Comparison of ENCODE assay signal across 8 cellular contexts in genomic region chr3:50350213-50350526, GRCh38. TPM values are rescaled to one million over a fixed set of nuclear protein-coding genes. Genes with fewer than 3 reads are reported as not detected.
DNase-seq lines count a peak whose midpoint lies in the region; ATAC-seq, FAIRE-seq and TF ChIP-seq lines count a peak whose summit lies in the region.

No MANE protein-coding gene starts in this region.

- H2AFZ ChIP-seq in DND-41 (ENCODE audit: low read depth, low read length), result peak overlapping the region; percentile 90

- peak overlapping the region; percentile 89 for H3K4me2 ChIP-seq in DND-41 (ENCODE audit: insufficient read depth, low read length)

- peak overlapping the region; percentile 61 for H3K9ac ChIP-seq in DND-41 (ENCODE audit: low read depth, low read length)

- FAIRE-seq in pancreas (lab: Jason Lieb, UNC), result no peak

- H3K79me2 ChIP-seq in DND-41 (ENCODE audit: insufficient read depth, low read length), result peaks cover 45% of the 10 kb centered on the region

- peaks cover 53% of the 10 kb centered on the region for H3K36me3 ChIP-seq in DND-41 (ENCODE audit: insufficient read depth, low read length)
- H3K36me3 ChIP-seq in Peyer's patch, result peaks cover 0 to 39% (median 0%) of the 10 kb centered on the region in 3 donors
- peaks cover 3 to 30% (median 7%) of the 10 kb centered on the region in 3 donors for H3K36me3 ChIP-seq in pancreas

- intact Hi-C loops in pancreas (cut with DNase I), result no loop called here

- H4K20me1 ChIP-seq in DND-41 (ENCODE audit: insufficient read depth, low read length), result peaks cover 24% of the 10 kb centered on the region

- no peak for TF ChIP-seq POLR2A in Peyer's patch (IDR thresholded peaks at IDR 0.05)

- H3K27me3 ChIP-seq in DND-41 (ENCODE audit: insufficient read depth, low read length, poor library complexity) (no peaks in the 10 kb centered on the region), Peyer's patch (no peaks in the 10 kb centered on the region), pancreas (no peaks in the 10 kb centered on the region)

- DNase-seq in DND-41, result no peak
- no peak for DNase-seq in Peyer's patch
- no peak for DNase-seq in epithelial cell of proximal tubule (ENCODE audit: low read depth)
- no peak for DNase-seq in pancreas
- DNase-seq in effector CD8-positive, alpha-beta T cell (lab: John Stamatoyannopoulos, UW), result no peak
- DNase-seq in GM19238 (ENCODE audit: insufficient read length, low spot score), result no peak
- DNase-seq in stimulated activated CD4-positive, alpha-beta T cell treated with anti-CD3 and anti-CD28 coated beads, Interleukin-1b, Interleukin-23, amount 100 ng/mL, for 48 hours, result no peak
- no peak for DNase-seq in NCI-H1105 treated with DMSO at 0.1 percent for 48 hours (lab: John Stamatoyannopoulos, UW)

- H3K4me1 ChIP-seq in DND-41 (ENCODE audit: insufficient read depth, low read length) (peaks cover 37% of the 10 kb centered on the region), Peyer's patch (peaks cover 6 to 41% (median 21%) of the 10 kb centered on the region in 4 donors), pancreas (peaks cover 0 to 32% (median 11%) of the 10 kb centered on the region in 3 donors)

- peak overlapping the region; percentile 93 for H3K27ac ChIP-seq in DND-41 (ENCODE audit: low read length)
- peak overlapping the region; percentile 91 to 95 (median 92) for H3K27ac ChIP-seq in Peyer's patch
- H3K27ac ChIP-seq in pancreas, result peak overlapping the region; percentile 82 to 94 (median 92)

- TF ChIP-seq CTCF in DND-41 (IDR thresholded peaks at IDR 0.05; ENCODE audit: borderline replicate concordance, extremely low read depth, low read length, poor library complexity, severe bottlenecking), result no peak
- TF ChIP-seq CTCF in Peyer's patch (IDR thresholded peaks at IDR 0.05), result no peak
- no peak for TF ChIP-seq CTCF in epithelial cell of proximal tubule (conservative IDR thresholded peaks at IDR 0.05; ENCODE audit: low read depth, low read length)
- no peak for TF ChIP-seq CTCF in pancreas (IDR thresholded peaks at IDR 0.05)

- ATAC-seq in DND-41 (ENCODE audit: insufficient read depth, low read depth) (no peak), pancreas (no peak)

- H3K4me3 ChIP-seq in DND-41 (ENCODE audit: low read depth in 1 of 2, low read length in 2 of 2) (peak overlapping the region; percentile 26 to 76), Peyer's patch (peak overlapping the region; percentile 71 to 74 (median 72)), epithelial cell of proximal tubule (ENCODE audit: low read depth, low read length) (peak overlapping the region; percentile 78), pancreas (peak overlapping the region; percentile 45 to 69 (median 56))

- WGBS in pancreas, 2 donors, result 4% methylated on average over 7 of the region's 7 CpGs

- no peaks in the 10 kb centered on the region for H3K9me3 ChIP-seq in DND-41 (ENCODE audit: insufficient read depth, low read length, severe bottlenecking)
- H3K9me3 ChIP-seq in Peyer's patch, result no peaks in the 10 kb centered on the region
- H3K9me3 ChIP-seq in pancreas, result no peaks in the 10 kb centered on the region

RNA-seq across cellular contexts. Expression of gene NPRL2, which starts 0.4 kb away (rescaled TPM):
- total RNA-seq in Peyer's patch, result 10 to 100 TPM; 19.1 to 45.4 (median 28.3) TPM
- total RNA-seq in epithelial cell of proximal tubule, result 24.6 and 27.3 TPM in 2 replicates
- 10 to 100 TPM; 17.1 to 29.2 (median 18.6) TPM for total RNA-seq in pancreas
- 10 to 100 TPM; 40.9 to 41.8 TPM for polyA plus RNA-seq in pancreas

RNA-seq across cellular contexts. Expression of gene CYB561D2, which starts 0.5 kb away (rescaled TPM):
- total RNA-seq in Peyer's patch (10 to 100 TPM; 22.3 to 69.5 (median 38.6) TPM), epithelial cell of proximal tubule (33.6 and 38.5 TPM in 2 replicates), pancreas (10 to 100 TPM in 4 of 6 donors, 1 to 10 TPM in 2; 8.6 to 14.2 (median 12.8) TPM)
- polyA plus RNA-seq in pancreas, result 10 to 100 TPM; 15.3 to 30.4 TPM

RNA-seq across cellular contexts. Expression of gene ZMYND10, which starts 4.6 kb away (rescaled TPM):
- total RNA-seq in Peyer's patch (under 1 TPM in 2 of 4 donors, not detected in 2; 0.27 to 0.38 TPM), epithelial cell of proximal tubule (0.92 and 3.1 TPM in 2 replicates), pancreas (1 to 10 TPM in 3 of 6 donors, under 1 TPM in 3; 0.35 to 1.3 (median 1.1) TPM)
- 1 to 10 TPM; 5.1 to 8.3 TPM for polyA plus RNA-seq in pancreas

RNA-seq across cellular contexts. Expression of gene TMEM115, which starts 9.2 kb away (rescaled TPM):
- total RNA-seq in Peyer's patch (10 to 100 TPM; 14.0 to 75.5 (median 66.2) TPM), epithelial cell of proximal tubule (54.6 and 56.0 TPM in 2 replicates), pancreas (10 to 100 TPM; 13.8 to 22.3 (median 16.1) TPM)
- 10 to 100 TPM; 25.0 to 29.2 TPM for polyA plus RNA-seq in pancreas

RNA-seq across cellular contexts. Expression of gene RASSF1, which starts 9.5 kb away (rescaled TPM):
- total RNA-seq in Peyer's patch, result 10 to 100 TPM; 27.6 to 80.0 (median 29.4) TPM
- 27.0 and 31.5 TPM in 2 replicates for total RNA-seq in epithelial cell of proximal tubule
- 10 to 100 TPM; 10.3 to 23.0 (median 12.2) TPM for total RNA-seq in pancreas
- polyA plus RNA-seq in pancreas, result 10 to 100 TPM; 17.5 to 29.5 TPM
